ENCODE assay signal across 18 cellular contexts in genomic region chr18:79107886-79108285, GRCh38. TPM values are rescaled to one million over a fixed set of nuclear protein-coding genes. Genes with fewer than 3 reads are reported as not detected.
DNase-seq lines count a peak whose midpoint lies in the region; ATAC-seq and TF ChIP-seq lines count a peak whose summit lies in the region.
"Had no signal": no experiment of that assay in that cellular context is flagged by ENCODE, and none has a peak within 500 bp of the region (broad histone marks: within the 10 kb centered on the region; RNA-seq: fewer than 3 reads in every experiment).

No MANE protein-coding gene starts in this region.

- no peak overlapping the region for H2BK12ac ChIP-seq in mesenchymal stem cell (ENCODE audit: low read length in 2 of 2)

- H3K27ac Mint-ChIP-seq in GM23338 = no peak overlapping the region
- H3K27ac Mint-ChIP-seq in WTC11 = peak overlapping the region; percentile 35

- CTCF ChIA-PET in WTC11 (lab: Charles Lee) = no interaction called here

- ATAC-seq in GM23338 (peak; percentile 32; the same call in 1 of the 3 replicates), WTC11 (no peak), GM18861 (IDR thresholded peaks at IDR 0.05; ENCODE audit: unreplicated experiment) (no peak), GM21390 (IDR thresholded peaks at IDR 0.05; ENCODE audit: unreplicated experiment) (no peak)
- ATAC-seq: HCT116 had no signal

- no peak for TF ChIP-seq CTCF in GM23338 (conservative IDR thresholded peaks at IDR 0.05; ENCODE audit: low read depth in 2 of 2)
- TF ChIP-seq CTCF in WTC11 (IDR thresholded peaks at IDR 0.05) = no peak

- H3K9me3 Mint-ChIP-seq in GM23338 = no peaks in the 10 kb centered on the region
- H3K9me3 Mint-ChIP-seq in WTC11 = no peaks in the 10 kb centered on the region
- H3K9me3 Mint-ChIP-seq: CD14-positive monocyte had no signal

- no peak overlapping the region for H2AK5ac ChIP-seq in mesenchymal stem cell (ENCODE audit: low read length, severe bottlenecking)

- H3K36me3 ChIP-seq in GM23338 (ENCODE audit: insufficient read depth) (no peaks in the 10 kb centered on the region), mesenchymal stem cell (ENCODE audit: control insufficient read depth in 1 of 2, insufficient read depth in 2 of 2, low read depth in 1 of 2, low read length in 2 of 2) (no peaks in the 10 kb centered on the region)

- H3F3A ChIP-seq in GM23338 (replicated peaks; ENCODE audit: low read depth) = no peaks in the 10 kb centered on the region

- H2AFZ ChIP-seq in GM23338 (no peak overlapping the region), mesenchymal stem cell (ENCODE audit: low read depth, low read length) (no peak overlapping the region)

- peaks cover 3% of the 10 kb centered on the region; the same call in 1 of the 2 replicates for H3K4me1 ChIP-seq in GM23338 (ENCODE audit: insufficient read depth)
- H3K4me1 ChIP-seq in mesenchymal stem cell (ENCODE audit: control insufficient read depth, insufficient read depth, low read depth, low read length) = peaks cover 2% of the 10 kb centered on the region

- no peak overlapping the region for H3K14ac ChIP-seq in mesenchymal stem cell (ENCODE audit: low read length in 2 of 2)

- H3K4me3 Mint-ChIP-seq in GM23338 (no peak overlapping the region), WTC11 (no peak overlapping the region)
- H3K4me3 Mint-ChIP-seq: CD14-positive monocyte had no signal

- H3K4me2 ChIP-seq in GM23338 (no peak overlapping the region), mesenchymal stem cell (ENCODE audit: low read length, poor library complexity, severe bottlenecking) (no peak overlapping the region)

- no peak overlapping the region for H3K23ac ChIP-seq in mesenchymal stem cell (ENCODE audit: low read length in 2 of 2)

- no peak overlapping the region for H4K91ac ChIP-seq in mesenchymal stem cell (ENCODE audit: low read length)

- no peaks in the 10 kb centered on the region for H3K9me2 ChIP-seq in GM23338 (ENCODE audit: insufficient read depth)

- H3K36me3 Mint-ChIP-seq in GM23338 (ENCODE audit: low read depth) (no peaks in the 10 kb centered on the region), WTC11 (no peaks in the 10 kb centered on the region)

- peaks cover 69% of the 10 kb centered on the region for H3K79me2 ChIP-seq in GM23338 (replicated peaks; ENCODE audit: insufficient read depth)

- no peaks in the 10 kb centered on the region for H3K27me3 ChIP-seq in GM23338 (ENCODE audit: insufficient read depth)
- no peaks in the 10 kb centered on the region for H3K27me3 ChIP-seq in mesenchymal stem cell (ENCODE audit: control insufficient read depth in 1 of 2, insufficient read depth in 1 of 2, low read length in 2 of 2)

- peaks cover 30% of the 10 kb centered on the region for H3K79me1 ChIP-seq in mesenchymal stem cell (replicated peaks; ENCODE audit: low read length, poor library complexity, severe bottlenecking)

- no peak overlapping the region for H4K8ac ChIP-seq in mesenchymal stem cell (ENCODE audit: low read length)

- no peak overlapping the region for H3K27ac ChIP-seq in GM23338 (ENCODE audit: low read depth)
- no peak overlapping the region for H3K27ac ChIP-seq in mesenchymal stem cell (ENCODE audit: low read length, poor library complexity, severe bottlenecking)
- H3K27ac ChIP-seq: 22Rv1, GM23248 had no signal

- POLR2A ChIA-PET in WTC11 (lab: Charles Lee) = no interaction called here

- H2BK120ac ChIP-seq in mesenchymal stem cell (ENCODE audit: low read depth, low read length) = no peak overlapping the region

- no peak overlapping the region for H3K4me3 ChIP-seq in GM23338
- peak overlapping the region in 1 of 2 experiments; percentile 45 for H3K4me3 ChIP-seq in mesenchymal stem cell (ENCODE audit: insufficient read depth in 1 of 2, low read depth in 1 of 2, low read length in 2 of 2)
- H3K4me3 ChIP-seq: GM23248 had no signal

- peak overlapping the region; percentile 52 for H3K9ac ChIP-seq in mesenchymal stem cell (ENCODE audit: low read length)
- H3K9ac ChIP-seq: GM23248 had no signal

- no peak overlapping the region for H2BK5ac ChIP-seq in mesenchymal stem cell (ENCODE audit: low read depth, low read length, poor library complexity, severe bottlenecking)

- H3K27me3 Mint-ChIP-seq in GM23338 (ENCODE audit: insufficient read depth, low read depth, poor library complexity) (no peaks in the 10 kb centered on the region), WTC11 (ENCODE audit: low read depth) (no peaks in the 10 kb centered on the region)

- H3K18ac ChIP-seq in mesenchymal stem cell (ENCODE audit: low read depth in 1 of 2, low read length in 2 of 2) = no peak overlapping the region

- over 99% methylated on average over 3 of the region's 4 CpGs for WGBS in mesenchymal stem cell

- peak in 2 of 3 experiments; percentile 11 to 42 for DNase-seq in NCI-H1417 (lab: John Stamatoyannopoulos, UW)
- no peak for DNase-seq in NCI-H1417 treated with DMSO at 0.1 percent for 48 hours (lab: John Stamatoyannopoulos, UW)
- no peak for DNase-seq in GM23338 (ENCODE audit: low spot score)
- DNase-seq in WTC11 (ENCODE audit: low spot score) = no peak
- DNase-seq in mesenchymal stem cell = no peak
- DNase-seq in hypothalamus (lab: John Stamatoyannopoulos, UW) = no peak
- DNase-seq: DMS79 treated with DMSO at 0.1 percent for 48 hours, NCI-H146, NCI-H2081, NCI-H774, OCI-M1, Right ventricle myocardium superior had no signal

- H4K20me1 ChIP-seq in GM23338 (replicated peaks; ENCODE audit: insufficient read depth) = no peaks in the 10 kb centered on the region; the same call in none of the 2 replicates

- no peaks in the 10 kb centered on the region for H3K9me3 ChIP-seq in mesenchymal stem cell (ENCODE audit: control insufficient read depth, low read length)

- H2BK15ac ChIP-seq in mesenchymal stem cell (ENCODE audit: low read depth, poor library complexity, severe bottlenecking) = no peak overlapping the region

- no peak overlapping the region for H3K4ac ChIP-seq in mesenchymal stem cell (ENCODE audit: low read depth in 1 of 2, low read length in 2 of 2)

- H3K4me1 Mint-ChIP-seq in GM23338 (peaks cover 19% of the 10 kb centered on the region; the same call in 2 of the 3 replicates), WTC11 (peaks cover 17% of the 10 kb centered on the region)

TF ChIP-seq in GM23338, 12 proteins besides CTCF, POLR2A, EP300 and RAD21 (continues in another document):
- TF ChIP-seq EZH2 (IDR thresholded peaks at IDR 0.05; ENCODE audit: low read depth, unreplicated experiment) (no peak), EZH2phosphoT487 (IDR thresholded peaks at IDR 0.05; ENCODE audit: unreplicated experiment) (no peak)

TF ChIP-seq in WTC11, 78 proteins besides CTCF, POLR2A, EP300 and RAD21:
- TF ChIP-seq ZNF423 (CRISPR knock-in tag; IDR thresholded peaks at IDR 0.05) = no peak
- no peak for TF ChIP-seq NR3C1 (CRISPR knock-in tag; conservative IDR thresholded peaks at IDR 0.05; ENCODE audit: low read depth)
- TF ChIP-seq RELA (CRISPR knock-in tag; IDR thresholded peaks at IDR 0.05; ENCODE audit: borderline replicate concordance) = no peak
- no peak for TF ChIP-seq MXD4 (CRISPR knock-in tag; IDR thresholded peaks at IDR 0.05; ENCODE audit: borderline replicate concordance)
- TF ChIP-seq USF2 (CRISPR knock-in tag; IDR thresholded peaks at IDR 0.05) = no peak
- TF ChIP-seq ETV6 (CRISPR knock-in tag; IDR thresholded peaks at IDR 0.05) = no peak
- TF ChIP-seq ZNF396 (CRISPR knock-in tag; IDR thresholded peaks at IDR 0.05; ENCODE audit: borderline replicate concordance) = no peak
- no peak for TF ChIP-seq E2F1 (CRISPR knock-in tag; IDR thresholded peaks at IDR 0.05)
- TF ChIP-seq ZNF121 (CRISPR knock-in tag; IDR thresholded peaks at IDR 0.05) = no peak
- no peak for TF ChIP-seq TEAD4 (CRISPR knock-in tag; IDR thresholded peaks at IDR 0.05)
- no peak for TF ChIP-seq KAT7 (CRISPR knock-in tag; IDR thresholded peaks at IDR 0.05; ENCODE audit: borderline replicate concordance)
- TF ChIP-seq ZSCAN18 (CRISPR knock-in tag; IDR thresholded peaks at IDR 0.05) = no peak
- TF ChIP-seq MAX (CRISPR knock-in tag; IDR thresholded peaks at IDR 0.05) = no peak
- TF ChIP-seq ZBTB21 (CRISPR knock-in tag; IDR thresholded peaks at IDR 0.05; ENCODE audit: borderline replicate concordance) = no peak

RNA-seq across cellular contexts. Expression of gene ATP9B, which starts 38.7 kb away (rescaled TPM):
- total RNA-seq in GM23338 (2014; rRNA removed; shearing (Covaris generic)) = 25.6 and 29.7 TPM in 2 replicates
- 12.1 and 14.2 TPM in 2 replicates for polyA plus RNA-seq in GM23338 (2016; fragmentation: Nextera tagmentation; extraction: Ambion mirVana)
- 17.7 to 19.0 TPM (median 18.6 TPM) in 3 replicates for total RNA-seq in WTC11 (2021)
- polyA plus RNA-seq in mesenchymal stem cell (2013, experiment 1 of 2) = 8.4 TPM
- 8.0 TPM for polyA plus RNA-seq in mesenchymal stem cell (2013, experiment 2 of 2)

Comparison
In these comparisons a context has a peak if more than half of its experiments do, and no peak if none do; other contexts are left out.
1. DNase-seq: peak in NCI-H1417 (2 of 3); none in NCI-H1417 treated with DMSO at 0.1 percent for 48 hours (single experiment), GM23338 (single experiment), WTC11 (single experiment), mesenchymal stem cell (single experiment) and hypothalamus (0 of 51).